Comparison of ENCODE assay signal across 30 cellular contexts in the genomic region with DNA sequence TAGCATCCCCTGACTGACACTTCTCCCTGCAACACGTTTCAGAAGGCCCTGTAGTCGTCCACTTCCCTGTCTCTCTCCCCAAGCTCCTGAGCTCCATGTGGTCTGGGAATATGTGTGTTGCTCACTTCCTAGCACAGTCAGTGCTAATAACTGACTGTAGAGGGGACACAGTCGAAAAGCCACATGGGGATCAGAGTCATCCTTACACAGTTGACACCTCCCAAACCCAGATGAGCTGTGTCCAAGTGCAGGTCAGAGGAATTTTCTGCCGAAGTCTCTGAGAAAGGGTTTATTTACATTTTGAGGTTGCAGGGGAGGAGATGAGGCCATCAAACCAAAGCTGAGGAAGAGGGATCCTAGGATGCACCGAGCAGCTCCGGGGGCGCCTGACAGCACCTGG. TPM values are rescaled to one million over a fixed set of nuclear protein-coding genes. Genes with fewer than 3 reads are reported as not detected.
"Had no signal": no experiment of that assay in that cellular context is flagged by ENCODE, and none has a peak within 500 bp of the region (broad histone marks: within the 10 kb centered on the region; RNA-seq: fewer than 3 reads in every experiment).

No MANE protein-coding gene starts in this region.

- ATAC-seq: activated CD8-positive, alpha-beta T cell treated with anti-CD3 and anti-CD28 coated beads for 36 hours; activated T-cell treated with anti-CD3 and anti-CD28 coated beads, Interleukin-2, amount 50 U/mL, for 4 hours; activated T-helper 17 cell treated with anti-CD3 and anti-CD28 coated beads, Interleukin-2, amount 50 U/mL, for 72 hours; body of pancreas; gastrocnemius medialis; left colon; upper lobe of right lung had no signal

- H3K27me3 ChIP-seq: tibial artery had no signal

- H3K4me3 ChIP-seq: body of pancreas, esophagus muscularis mucosa, gastrocnemius medialis, right atrium auricular region, spleen, suprapubic skin, tibial artery, upper lobe of right lung had no signal

- H3K36me3 ChIP-seq: esophagus muscularis mucosa, gastrocnemius medialis, right atrium auricular region, spleen, suprapubic skin, tibial artery, upper lobe of right lung had no signal

- DNase-seq: activated B cell treated with CpG ODN at 0.5 μM for 24 hours; activated CD4-positive, alpha-beta T cell treated with anti-CD3 and anti-CD28 coated beads, Interleukin-2, amount 50 U/mL, for 1 hour; activated CD8-positive, alpha-beta T cell treated with anti-CD3 and anti-CD28 coated beads for 36 hours; activated gamma-delta T cell treated with Interleukin-2 at 50 U/mL for 16 hours; activated T-cell treated with anti-CD3 and anti-CD28 coated beads, Interleukin-2, amount 50 U/mL, for 4 hours; body of pancreas; dermis blood vessel endothelial cell; effector CD4-positive, alpha-beta T cell; gastrocnemius medialis; glutamatergic neuron; hippocampal formation; left colon; naive B cell; occipital lobe; spleen; stimulated activated naive CD4-positive, alpha-beta T cell; T-helper 2 cell; tibial artery; upper lobe of right lung had no signal

- H3K9me3 ChIP-seq: body of pancreas, esophagus muscularis mucosa, gastrocnemius medialis, right atrium auricular region, spleen, suprapubic skin, tibial artery, upper lobe of right lung had no signal

- H3K27ac ChIP-seq: body of pancreas, right atrium auricular region, spleen, suprapubic skin, upper lobe of right lung had no signal

RNA-seq across cellular contexts. Expression of gene ADAM33, which starts 3.5 kb away (rescaled TPM):
- total RNA-seq: activated B cell treated with CpG ODN at 0.5 μM for 24 hours; activated CD8-positive, alpha-beta T cell treated with anti-CD3 and anti-CD28 coated beads for 36 hours; activated T-cell treated with anti-CD3 and anti-CD28 coated beads, Interleukin-2, amount 50 U/mL, for 4 hours; activated T-helper 17 cell treated with anti-CD3 and anti-CD28 coated beads, Interleukin-2, amount 50 U/mL, for 72 hours; pulmonary artery endothelial cell had no signal
- polyA plus RNA-seq: keratinocyte, neural cell had no signal

RNA-seq across cellular contexts. Expression of gene GFRA4, which starts 22.1 kb away (rescaled TPM):
- total RNA-seq: activated B cell treated with CpG ODN at 0.5 μM for 24 hours; activated CD8-positive, alpha-beta T cell treated with anti-CD3 and anti-CD28 coated beads for 36 hours; activated T-cell treated with anti-CD3 and anti-CD28 coated beads, Interleukin-2, amount 50 U/mL, for 4 hours; activated T-helper 17 cell treated with anti-CD3 and anti-CD28 coated beads, Interleukin-2, amount 50 U/mL, for 72 hours; aorta; body of pancreas; dermis blood vessel endothelial cell; esophagus muscularis mucosa; gastrocnemius medialis; left colon; lower leg skin; mesothelial cell of epicardium; occipital lobe; pulmonary artery endothelial cell; right atrium auricular region; spleen; suprapubic skin; upper lobe of right lung had no signal
- polyA plus RNA-seq: adipose tissue, aorta, keratinocyte, neural cell, spleen had no signal

RNA-seq across cellular contexts. Expression of gene SIGLEC1, which starts 27.1 kb away (rescaled TPM):
- total RNA-seq: activated B cell treated with CpG ODN at 0.5 μM for 24 hours; activated CD8-positive, alpha-beta T cell treated with anti-CD3 and anti-CD28 coated beads for 36 hours; activated T-helper 17 cell treated with anti-CD3 and anti-CD28 coated beads, Interleukin-2, amount 50 U/mL, for 72 hours; dermis blood vessel endothelial cell; pulmonary artery endothelial cell had no signal
- polyA plus RNA-seq: keratinocyte had no signal

RNA-seq across cellular contexts. Expression of gene HSPA12B, which starts 47.1 kb away (rescaled TPM):
- total RNA-seq: activated B cell treated with CpG ODN at 0.5 μM for 24 hours; activated CD8-positive, alpha-beta T cell treated with anti-CD3 and anti-CD28 coated beads for 36 hours; activated T-helper 17 cell treated with anti-CD3 and anti-CD28 coated beads, Interleukin-2, amount 50 U/mL, for 72 hours had no signal
- polyA plus RNA-seq: keratinocyte, neural cell had no signal
